Comparison of ENCODE assay signal across 1 cellular context in the genomic region with DNA sequence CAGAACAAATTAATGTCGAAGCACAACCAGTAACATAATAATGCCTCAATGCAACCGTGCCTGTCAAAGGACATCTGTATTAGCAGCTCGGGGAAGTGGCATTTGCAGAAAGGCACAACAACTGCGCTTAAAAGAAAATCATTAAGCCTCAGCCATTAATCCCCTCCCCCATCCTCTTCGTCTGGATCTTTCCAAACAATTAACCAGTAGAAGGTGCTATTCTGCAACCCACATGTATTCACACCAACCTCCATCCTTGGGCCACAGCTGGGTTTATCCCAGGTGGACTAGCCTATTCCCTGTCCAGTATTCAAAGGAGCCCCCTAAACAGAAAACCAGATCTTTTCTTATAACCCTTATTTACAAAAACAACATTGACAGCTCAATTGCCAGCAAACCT.
TF ChIP-seq lines count a peak whose summit lies in the region.

No MANE protein-coding gene starts in this region.

TF ChIP-seq in K562, 482 proteins besides CTCF, POLR2A, EP300 and RAD21 (continued from another document):
- TF ChIP-seq ZNF639 (CRISPR knock-in tag; conservative IDR thresholded peaks at IDR 0.05 in 1 of 2, IDR thresholded peaks at IDR 0.05 in 1 of 2) (no peak), HDAC1 (IDR thresholded peaks at IDR 0.05) (peak in 1 of 2 experiments; percentile 10; a peak in 1 of 4 replicates), ARID3A (IDR thresholded peaks at IDR 0.05; ENCODE audit: borderline replicate concordance, low read depth, low read length) (peak; percentile 66; the same call in 1 of the 2 replicates), GATAD2A (IDR thresholded peaks at IDR 0.05) (peak; percentile 72; the same call in 1 of the 2 replicates), CHD1 (IDR thresholded peaks at IDR 0.05; ENCODE audit: low read length) (no peak), RREB1 (CRISPR knock-in tag; IDR thresholded peaks at IDR 0.05) (0 out of 2 replicates have a peak, but pooled peaks have one; percentile 12), PURB (CRISPR knock-in tag; IDR thresholded peaks at IDR 0.05; ENCODE audit: low read depth) (no peak)
TF ChIP-seq in K562: peak in this region for 23.
